In genomic region chr22:49600452-49600847, GRCh38 we compare ENCODE assay signal across 20 cellular contexts.
DNase-seq lines count a peak whose midpoint lies in the region; ATAC-seq, FAIRE-seq and TF ChIP-seq lines count a peak whose summit lies in the region.
"Had no signal": no experiment of that assay in that cellular context is flagged by ENCODE, and none has a peak within 500 bp of the region (broad histone marks: within the 10 kb centered on the region; RNA-seq: fewer than 3 reads in every experiment).

No MANE protein-coding gene starts in this region.

- no peaks in the 10 kb centered on the region for H3K79me2 ChIP-seq in HepG2 (ENCODE audit: insufficient read depth, low read length)

- H3K9ac ChIP-seq in HepG2 (ENCODE audit: insufficient read depth, low read depth, low read length): no peak overlapping the region
- H3K9ac ChIP-seq: GM23248 had no signal

- no TSS peak for BruUV-seq in HepG2 (replicated peaks; lab: Mats Ljungman, UMichigan)

- H3K9me3 ChIP-seq in KOPT-K1 (ENCODE audit: insufficient read depth, low read length, poor library complexity, severe bottlenecking) (peaks cover 18% of the 10 kb centered on the region), upper lobe of right lung (no peaks in the 10 kb centered on the region), HepG2 (ENCODE audit: low read length) (peaks cover 10% of the 10 kb centered on the region; the same call in 1 of the 2 replicates)
- H3K9me3 ChIP-seq: BE2C had no signal

- H4K20me1 ChIP-seq in HepG2 (ENCODE audit: insufficient read depth, low read length): no peaks in the 10 kb centered on the region; the same call in 1 of the 2 replicates

- H3K4me3 ChIP-seq in H7 (ENCODE audit: insufficient read depth, low read depth, low read length): no peak overlapping the region
- no peak overlapping the region for H3K4me3 ChIP-seq in upper lobe of right lung
- H3K4me3 ChIP-seq in HepG2 (replicated peaks in 1 of 3; ENCODE audit: insufficient read depth in 1 of 3, low read depth in 2 of 3, low read length in 3 of 3): no peak overlapping the region
- H3K4me3 ChIP-seq: A549, GM23248, HAP-1 had no signal

- WGBS in HepG2 (ENCODE audit: low lambda C conversion rate): 19% methylated on average over 10 of the region's 20 CpGs

- no peaks in the 10 kb centered on the region for H3K4me1 ChIP-seq in upper lobe of right lung
- no peaks in the 10 kb centered on the region for H3K4me1 ChIP-seq in HepG2 (ENCODE audit: insufficient read depth, low read length)
- H3K4me1 ChIP-seq: A549, BE2C, HAP-1 had no signal

- TF ChIP-seq EP300 in HepG2 (IDR thresholded peaks at IDR 0.05; ENCODE audit: low read depth in 2 of 2, low read length in 2 of 2) (no peak), HepG2 (CRISPR knock-in tag; IDR thresholded peaks at IDR 0.05; ENCODE audit: borderline replicate concordance) (no peak)

- intact Hi-C loops in upper lobe of right lung (cut with DNase I): no loop called here
- intact Hi-C loops in HepG2 (cut with micrococcal nuclease; ENCODE audit: unreplicated experiment): no loop called here

- DNase-seq in H7: peak; percentile 51
- peak; percentile 68 for DNase-seq in mesenteric fat pad (ENCODE audit: low spot score)
- peak; percentile 52 for DNase-seq in upper lobe of right lung
- DNase-seq in HepG2 (ENCODE audit: low spot score): no peak
- no peak for DNase-seq in NCI-H1694 treated with DMSO at 0.1 percent for 48 hours (lab: John Stamatoyannopoulos, UW)
- DNase-seq: BE2C; CD4-positive, alpha-beta memory T cell; COR-L47; DMS153; DMS79 treated with DMSO at 0.1 percent for 48 hours; EL; GM23248 had no signal

- FAIRE-seq in HepG2 (lab: Jason Lieb, UNC): no peak
- FAIRE-seq: A549, D721Med, G401.6, GM12891 had no signal

- peak overlapping the region; percentile 30 for H3K27ac ChIP-seq in KOPT-K1 (ENCODE audit: low read depth, low read length, poor library complexity, severe bottlenecking)
- H3K27ac ChIP-seq in upper lobe of right lung: no peak overlapping the region
- no peak overlapping the region for H3K27ac ChIP-seq in HepG2 (ENCODE audit: extremely low read length, insufficient read depth, low read length)
- H3K27ac ChIP-seq: A549, C4-2B, GM23248, HL-60 had no signal

- H3K27me3 ChIP-seq in H7 (ENCODE audit: control insufficient read depth, insufficient read depth, low read length): no peaks in the 10 kb centered on the region
- no peaks in the 10 kb centered on the region for H3K27me3 ChIP-seq in upper lobe of right lung
- peaks cover 11 to 48% of the 10 kb centered on the region in 2 experiments for H3K27me3 ChIP-seq in HepG2 (ENCODE audit: control insufficient read depth in 1 of 2, insufficient read depth in 2 of 2, low read length in 2 of 2)
- H3K27me3 ChIP-seq: BE2C had no signal

- no peaks in the 10 kb centered on the region for H3K36me3 ChIP-seq in H7 (replicated peaks; ENCODE audit: control insufficient read depth, insufficient read depth, low read length)
- H3K36me3 ChIP-seq in KOPT-K1 (ENCODE audit: insufficient read depth, low read length): peaks cover 13% of the 10 kb centered on the region; the same call in 1 of the 2 replicates
- H3K36me3 ChIP-seq in upper lobe of right lung: no peaks in the 10 kb centered on the region
- no peaks in the 10 kb centered on the region for H3K36me3 ChIP-seq in HepG2 (replicated peaks in 1 of 2; ENCODE audit: control insufficient read depth in 1 of 2, insufficient read depth in 2 of 2, low read length in 2 of 2)
- H3K36me3 ChIP-seq: BE2C had no signal

- ATAC-seq in upper lobe of right lung (no peak), HepG2 (no peak)
- ATAC-seq: A549 had no signal

- TF ChIP-seq CTCF in upper lobe of right lung (IDR thresholded peaks at IDR 0.05) (no peak), HepG2 (CRISPR knock-in tag; IDR thresholded peaks at IDR 0.05) (no peak)

- no peak for TF ChIP-seq RAD21 in HepG2 (CRISPR knock-in tag; IDR thresholded peaks at IDR 0.05)

- no peak overlapping the region for H3K4me2 ChIP-seq in HepG2 (ENCODE audit: low read depth, low read length)
- H3K4me2 ChIP-seq: A549 had no signal

- CTCF ChIA-PET in HepG2 (lab: Yijun Ruan, JAX; ENCODE audit: low intra/inter-chr PET ratio, low total read pairs): no interaction called here

- no peak for TF ChIP-seq POLR2A in HepG2 (IDR thresholded peaks at IDR 0.05; ENCODE audit: insufficient read depth in 1 of 2, low read depth in 2 of 2, low read length in 2 of 2)

- POLR2A ChIA-PET in HepG2 (lab: Yijun Ruan, JAX): no interaction called here

- in situ Hi-C loops in HepG2 (cut with HindIII; ENCODE audit: extremely low pct_ligation_motif_present, low pct_unique_long_range_greater_than_20kb): no loop called here

- H2AFZ ChIP-seq in HepG2 (ENCODE audit: low read length): no peak overlapping the region
- H2AFZ ChIP-seq: GM23248 had no signal

TF ChIP-seq in HepG2, 621 proteins besides CTCF, POLR2A, EP300 and RAD21:
- TF ChIP-seq CCDC6 (CRISPR knock-in tag; IDR thresholded peaks at IDR 0.05): no peak
- no peak for TF ChIP-seq ZNF747 (CRISPR knock-in tag; IDR thresholded peaks at IDR 0.05; ENCODE audit: borderline replicate concordance)
- TF ChIP-seq ZMAT5 (CRISPR knock-in tag; IDR thresholded peaks at IDR 0.05; ENCODE audit: borderline replicate concordance, low read depth): no peak
TF ChIP-seq in HepG2: peak in this region for 0.

Comparison
In these comparisons a context has a peak if more than half of its experiments do, and no peak if none do; other contexts are left out.
1. DNase-seq: peak in H7 (single experiment), mesenteric fat pad (single experiment) and upper lobe of right lung (single experiment); none in HepG2 (single experiment) and NCI-H1694 treated with DMSO at 0.1 percent for 48 hours (single experiment).